17 cellular contexts compared by ENCODE assay signal in genomic region chr17:64443086-64443760, GRCh38. TPM values are rescaled to one million over a fixed set of nuclear protein-coding genes. Genes with fewer than 3 reads are reported as not detected.
DNase-seq lines count a peak whose midpoint lies in the region; ATAC-seq, FAIRE-seq and TF ChIP-seq lines count a peak whose summit lies in the region.
"Had no signal": no experiment of that assay in that cellular context is flagged by ENCODE, and none has a peak within 500 bp of the region (broad histone marks: within the 10 kb centered on the region; RNA-seq: fewer than 3 reads in every experiment).

No MANE protein-coding gene starts in this region.

- H3K9me3 ChIP-seq in left ventricle myocardium inferior (replicated peaks), result peaks cover 12% of the 10 kb centered on the region
- no peaks in the 10 kb centered on the region for H3K9me3 ChIP-seq in T-helper 17 cell (ENCODE audit: control insufficient read depth, low read length, poor library complexity, severe bottlenecking)
- peaks cover 0 to 3% of the 10 kb centered on the region in 2 donors for H3K9me3 ChIP-seq in lung (ENCODE audit: control insufficient read depth in 2 of 2, insufficient read depth in 1 of 2, low read length in 1 of 2)
- H3K9me3 ChIP-seq in upper lobe of left lung, result peaks cover 2 to 13% (median 6%) of the 10 kb centered on the region in 4 donors
- H3K9me3 ChIP-seq: prostate gland had no signal

- peak overlapping the region; percentile 90 for H3K27ac Mint-ChIP-seq in T-helper 17 cell

- 74 to 83% methylated on average over 6 of the region's 6 CpGs for WGBS in lung, 2 donors
- WGBS in upper lobe of left lung, 2 donors, result 79 to 90% methylated on average over 6 of the region's 6 CpGs

- H3K4me3 Mint-ChIP-seq in T-helper 17 cell, result no peak overlapping the region

- peaks cover 17% of the 10 kb centered on the region for H3K4me1 Mint-ChIP-seq in T-helper 17 cell

- TF ChIP-seq CTCF in left ventricle myocardium inferior (IDR thresholded peaks at IDR 0.05; ENCODE audit: borderline replicate concordance), result no peak
- TF ChIP-seq CTCF in lung (IDR thresholded peaks at IDR 0.05; ENCODE audit: control extremely low read depth, extremely low read depth), result no peak
- no peak for TF ChIP-seq CTCF in upper lobe of left lung (IDR thresholded peaks at IDR 0.05)
- no peak for TF ChIP-seq CTCF in D721Med (IDR thresholded peaks at IDR 0.05; ENCODE audit: insufficient read depth, missing control alignments)

- H3K27ac ChIP-seq in left ventricle myocardium inferior (replicated peaks) (peak overlapping the region; percentile 59), lung (ENCODE audit: low read depth in 1 of 2, low read length in 1 of 2) (peak overlapping the region in 1 of 2 donors; percentile 45), upper lobe of left lung (peak overlapping the region; percentile 37 to 82 (median 74))
- H3K27ac ChIP-seq: prostate gland had no signal

- ATAC-seq in left cardiac atrium (no peak), T-helper 17 cell (no peak), lung (ENCODE audit: insufficient read depth, low FRiP score) (peak; percentile 41), upper lobe of left lung (ENCODE audit: low FRiP score in 2 of 2) (peak in 1 of 2 donors; percentile 68), SK-N-SH treated with all-trans-retinoic acid at 6 μM for 48 hours (no peak), GM19463 (IDR thresholded peaks at IDR 0.05; ENCODE audit: unreplicated experiment) (no peak)

- FAIRE-seq in D721Med (lab: Jason Lieb, UNC), result no peak
- FAIRE-seq: HTR-8/SVneo had no signal

- H3K27me3 ChIP-seq in left ventricle myocardium inferior (ENCODE audit: low read depth), result no peaks in the 10 kb centered on the region
- H3K27me3 ChIP-seq in lung (ENCODE audit: control insufficient read depth, insufficient read depth), result no peaks in the 10 kb centered on the region
- no peaks in the 10 kb centered on the region for H3K27me3 ChIP-seq in upper lobe of left lung

- H3K36me3 Mint-ChIP-seq in T-helper 17 cell (ENCODE audit: low read depth), result no peaks in the 10 kb centered on the region

- H3K4me1 ChIP-seq in left ventricle myocardium inferior (peaks cover 10% of the 10 kb centered on the region), lung (ENCODE audit: control insufficient read depth in 2 of 2, insufficient read depth in 2 of 2, low read length in 2 of 2) (peaks cover 0 to 3% of the 10 kb centered on the region in 2 donors), upper lobe of left lung (peaks cover 5 to 22% (median 13%) of the 10 kb centered on the region in 4 donors)
- H3K4me1 ChIP-seq: prostate gland had no signal

- no peak overlapping the region for H3K4me3 ChIP-seq in left ventricle myocardium inferior
- H3K4me3 ChIP-seq in lung, result no peak overlapping the region
- no peak overlapping the region for H3K4me3 ChIP-seq in upper lobe of left lung
- H3K4me3 ChIP-seq: prostate gland, SK-N-MC had no signal

- H3K27me3 Mint-ChIP-seq in T-helper 17 cell, result no peaks in the 10 kb centered on the region
- H3K27me3 Mint-ChIP-seq: naive thymus-derived CD8-positive, alpha-beta T cell had no signal

- H3K36me3 ChIP-seq in left ventricle myocardium inferior (peaks cover under 1% of the 10 kb centered on the region), lung (ENCODE audit: control insufficient read depth in 2 of 2, insufficient read depth in 2 of 2, low read length in 2 of 2) (no peaks in the 10 kb centered on the region), upper lobe of left lung (no peaks in the 10 kb centered on the region)
- H3K36me3 ChIP-seq: prostate gland had no signal

- DNase-seq in left ventricle myocardium inferior (no peak), left cardiac atrium (no peak), T-helper 17 cell (no peak), lung (ENCODE audit: low spot score) (no peak), upper lobe of left lung (no peak), D721Med (ENCODE audit: insufficient read length, low spot score) (no peak)
- DNase-seq: activated CD8-positive, alpha-beta T cell treated with anti-CD3 and anti-CD28 coated beads, Interleukin-2, amount 10 ng/mL, durations not matched to agents 7 days and 5 days; central memory CD4-positive, alpha-beta T cell; GF-D8; naive thymus-derived CD8-positive, alpha-beta T cell; NCI-H2029; NCI-H524 treated with DMSO at 0.1 percent for 48 hours had no signal

- no peak for TF ChIP-seq POLR2A in upper lobe of left lung (IDR thresholded peaks at IDR 0.05)

- intact Hi-C loops in left ventricle myocardium inferior (cut with micrococcal nuclease), result no loop called here
- intact Hi-C loops in left cardiac atrium (cut with DNase I), result no loop called here

- no peak for TF ChIP-seq EP300 in upper lobe of left lung (IDR thresholded peaks at IDR 0.05)

TF ChIP-seq in SK-N-SH treated with all-trans-retinoic acid at 6 μM for 48 hours, 23 proteins besides CTCF, POLR2A, EP300 and RAD21:
- TF ChIP-seq ZNF565 (CRISPR knock-in tag; conservative IDR thresholded peaks at IDR 0.05; ENCODE audit: low read depth) (no peak), ARNTL (CRISPR knock-in tag; IDR thresholded peaks at IDR 0.05; ENCODE audit: borderline replicate concordance, low read depth) (no peak), TOX (CRISPR knock-in tag; IDR thresholded peaks at IDR 0.05; ENCODE audit: borderline replicate concordance) (no peak)

RNA-seq across cellular contexts. Expression of gene MILR1, which starts 5.7 kb away (rescaled TPM):
- 2.5 TPM for total RNA-seq in left ventricle myocardium inferior
- total RNA-seq in left cardiac atrium, result 10 to 100 TPM in 1 of 2 donors, 1 to 10 TPM in 1; 5.0 to 13.7 TPM
- 1 to 10 TPM; 1.0 to 1.4 TPM for total RNA-seq in T-helper 17 cell
- total RNA-seq in lung, result 10 to 100 TPM in 1 of 2 donors, 1 to 10 TPM in 1; 6.9 to 23.4 TPM
- 10 to 100 TPM; 10.0 to 36.3 TPM for polyA plus RNA-seq in lung
- 10 to 100 TPM in 3 of 6 donors, 1 to 10 TPM in 3; 6.3 to 22.9 (median 10.2) TPM for total RNA-seq in upper lobe of left lung
- total RNA-seq: naive thymus-derived CD8-positive, alpha-beta T cell had no signal
- polyA plus RNA-seq: naive thymus-derived CD8-positive, alpha-beta T cell had no signal

RNA-seq across cellular contexts. Expression of gene PECAM1, which starts 52.6 kb away (rescaled TPM):
- total RNA-seq in left ventricle myocardium inferior (106 TPM), left cardiac atrium (100 to 1,000 TPM; 147 to 297 TPM), T-helper 17 cell (10 to 100 TPM; 15.5 to 22.7 TPM), lung (100 to 1,000 TPM; 222 to 502 TPM), upper lobe of left lung (100 to 1,000 TPM; 142 to 635 (median 351) TPM)
- polyA plus RNA-seq in lung, result 100 to 1,000 TPM in 1 of 2 donors, 10 to 100 TPM in 1; 82.5 to 141 TPM

RNA-seq across cellular contexts. Expression of gene POLG2, which starts 53.6 kb away (rescaled TPM):
- total RNA-seq in left ventricle myocardium inferior (9.7 TPM), left cardiac atrium (1 to 10 TPM; 6.6 to 7.7 TPM), T-helper 17 cell (10 to 100 TPM; 37.1 to 39.0 TPM), lung (10 to 100 TPM; 14.8 to 17.8 TPM), upper lobe of left lung (10 to 100 TPM in 5 of 6 donors, 1 to 10 TPM in 1; 4.1 to 25.2 (median 12.6) TPM)
- polyA plus RNA-seq in lung, result 1 to 10 TPM; 5.4 to 8.0 TPM
